ENCODE assay signal across 8 cellular contexts in genomic region chr2:192278701-192279100, GRCh38.
"Had no signal": no experiment of that assay in that cellular context is flagged by ENCODE, and none has a peak within 500 bp of the region (broad histone marks: within the 10 kb centered on the region; RNA-seq: fewer than 3 reads in every experiment).

No MANE protein-coding gene starts in this region.

- H3K4me3 ChIP-seq: GM12878 had no signal

- ATAC-seq: GM12878 had no signal

- DNase-seq: GDM1, GF-D8 had no signal

- FAIRE-seq: G401.6, GM12878, GM12891, GM12892, GM18507, GM19239 had no signal
